In genomic region chr7:50818324-50818723, GRCh38 we compare ENCODE assay signal across 29 cellular contexts. TPM values are rescaled to one million over a fixed set of nuclear protein-coding genes. Genes with fewer than 3 reads are reported as not detected.
DNase-seq lines count a peak whose midpoint lies in the region; ATAC-seq and TF ChIP-seq lines count a peak whose summit lies in the region.
"Had no signal": no experiment of that assay in that cellular context is flagged by ENCODE, and none has a peak within 500 bp of the region (broad histone marks: within the 10 kb centered on the region; RNA-seq: fewer than 3 reads in every experiment).

No MANE protein-coding gene starts in this region.

- no peaks in the 10 kb centered on the region for H3K36me3 ChIP-seq in GM23248 (ENCODE audit: low read depth)
- H3K36me3 ChIP-seq: BLaER1, cardiac muscle cell, colonic mucosa, heart left ventricle, lower lobe of right lung had no signal

- H3K9me3 Mint-ChIP-seq in activated CD4-positive, alpha-beta T cell treated with anti-CD3 and anti-CD28 coated beads, Interleukin-2, amount 10 ng/mL, durations not matched to agents 7 days and 5 days = no peaks in the 10 kb centered on the region
- H3K9me3 Mint-ChIP-seq: activated naive CD4-positive, alpha-beta T cell treated with anti-CD3 and anti-CD28 coated beads, Interleukin-2, amount 50 U/mL, for 72 hours; natural killer cell had no signal

- CTCF ChIA-PET in activated CD4-positive, alpha-beta T cell treated with anti-CD3 and anti-CD28 coated beads, Interleukin-2, amount 10 ng/mL, durations not matched to agents 7 days and 5 days (lab: Charles Lee) = no interaction called here

- H3K27ac ChIP-seq in GM23248 = no peak overlapping the region
- H3K27ac ChIP-seq: BLaER1, cardiac muscle cell, colonic mucosa, heart left ventricle, lower lobe of right lung had no signal

- no peaks in the 10 kb centered on the region for H3K9me2 ChIP-seq in GM23248 (ENCODE audit: insufficient read depth)

- no peak overlapping the region for H2AFZ ChIP-seq in GM23248

- H3F3A ChIP-seq in GM23248 (ENCODE audit: insufficient read depth) = peaks cover 14% of the 10 kb centered on the region

- no peaks in the 10 kb centered on the region for H3K36me3 Mint-ChIP-seq in activated CD4-positive, alpha-beta T cell treated with anti-CD3 and anti-CD28 coated beads, Interleukin-2, amount 10 ng/mL, durations not matched to agents 7 days and 5 days (ENCODE audit: low read depth)
- H3K36me3 Mint-ChIP-seq: activated naive CD4-positive, alpha-beta T cell treated with anti-CD3 and anti-CD28 coated beads, Interleukin-2, amount 50 U/mL, for 72 hours; natural killer cell had no signal

- H3K27me3 ChIP-seq in GM23248 (replicated peaks; ENCODE audit: insufficient read depth) = no peaks in the 10 kb centered on the region
- H3K27me3 ChIP-seq: BLaER1, cardiac muscle cell, colonic mucosa, heart left ventricle had no signal

- H3K4me1 ChIP-seq in GM23248 (ENCODE audit: insufficient read depth) = peaks cover 6% of the 10 kb centered on the region
- H3K4me1 ChIP-seq: BLaER1, colonic mucosa, lower lobe of right lung had no signal

- in situ Hi-C loops in GM23248 (cut with MboI) = no loop called here

- no peaks in the 10 kb centered on the region for H3K9me3 ChIP-seq in GM23248 (ENCODE audit: low read depth)
- H3K9me3 ChIP-seq: BLaER1, colonic mucosa, heart left ventricle, lower lobe of right lung had no signal

- DNase-seq in GM23248 (peak; percentile 17), LNCaP clone FGC (ENCODE audit: low read depth) (peak; percentile 31), dermis microvascular lymphatic vessel endothelial cell (ENCODE audit: low read depth in 2 of 2) (peak; percentile 60 to 93), mucosa of gallbladder (ENCODE audit: low spot score) (peak; percentile 65), NCI-H2107 treated with DMSO at 0.1 percent for 48 hours (lab: John Stamatoyannopoulos, UW; ENCODE audit: unreplicated experiment) (no peak)
- no peak for DNase-seq in activated CD4-positive, alpha-beta T cell treated with anti-CD3 and anti-CD28 coated beads, Interleukin-2, amount 10 ng/mL, durations not matched to agents 7 days and 5 days
- DNase-seq: aorta; colonic mucosa; DMS153; effector memory CD4-positive, alpha-beta T cell; erythroblast; IMR-90; kidney; lower lobe of right lung; natural killer cell; NCI-H1694; NCI-H2171 treated with DMSO at 0.1 percent for 48 hours; NCI-H510A treated with DMSO at 0.1 percent for 48 hours; nucleus accumbens; SIG-M5; stimulated activated CD4-positive, alpha-beta T cell treated with anti-CD3 and anti-CD28 coated beads, Interleukin-4, amount 100 ng/mL, for 24 hours; SW 1271; trophoblast cell had no signal

- H3K9ac ChIP-seq in GM23248 = no peak overlapping the region
- H3K9ac ChIP-seq: BLaER1 had no signal

- TF ChIP-seq CTCF in LNCaP clone FGC (IDR thresholded peaks at IDR 0.05; ENCODE audit: control insufficient read depth, extremely low read depth, insufficient read depth) = no peak

- no peaks in the 10 kb centered on the region for H3K4me1 Mint-ChIP-seq in activated CD4-positive, alpha-beta T cell treated with anti-CD3 and anti-CD28 coated beads, Interleukin-2, amount 10 ng/mL, durations not matched to agents 7 days and 5 days
- H3K4me1 Mint-ChIP-seq: natural killer cell had no signal

- H3K79me2 ChIP-seq in GM23248 (ENCODE audit: insufficient read depth) = no peaks in the 10 kb centered on the region

- H3K27me3 Mint-ChIP-seq in activated CD4-positive, alpha-beta T cell treated with anti-CD3 and anti-CD28 coated beads, Interleukin-2, amount 10 ng/mL, durations not matched to agents 7 days and 5 days = peaks cover 23% of the 10 kb centered on the region

- 56 to 57% methylated on average over 6 of the region's 6 CpGs for WGBS in GM23248 (ENCODE audit: low coverage in 1 of 2, low lambda C conversion rate in 2 of 2, missing lambda C conversion rate in 2 of 2), 2 experiments

- no peaks in the 10 kb centered on the region for H4K20me1 ChIP-seq in GM23248 (ENCODE audit: insufficient read depth)
- H4K20me1 ChIP-seq: BLaER1 had no signal

- no peak for ATAC-seq in GM18873 (IDR thresholded peaks at IDR 0.05; ENCODE audit: low FRiP score, unreplicated experiment)
- ATAC-seq: activated naive CD4-positive, alpha-beta T cell treated with anti-CD3 and anti-CD28 coated beads, Interleukin-2, amount 50 U/mL, for 72 hours; lower lobe of right lung; natural killer cell; Panc1 had no signal

- H3K4me2 ChIP-seq in GM23248 (ENCODE audit: unreplicated experiment) = no peak overlapping the region
- H3K4me2 ChIP-seq: BLaER1 had no signal

- POLR2A ChIA-PET in activated CD4-positive, alpha-beta T cell treated with anti-CD3 and anti-CD28 coated beads, Interleukin-2, amount 10 ng/mL, durations not matched to agents 7 days and 5 days (lab: Charles Lee) = no interaction called here

- no peak overlapping the region for H3K4me3 ChIP-seq in GM23248
- no peak overlapping the region for H3K4me3 ChIP-seq in LNCaP clone FGC (ENCODE audit: low read depth, low read length)
- H3K4me3 ChIP-seq: BLaER1, cardiac muscle cell, colonic mucosa, heart left ventricle, lower lobe of right lung had no signal

- no peak overlapping the region for H3K27ac Mint-ChIP-seq in activated CD4-positive, alpha-beta T cell treated with anti-CD3 and anti-CD28 coated beads, Interleukin-2, amount 10 ng/mL, durations not matched to agents 7 days and 5 days
- H3K27ac Mint-ChIP-seq: activated naive CD4-positive, alpha-beta T cell treated with anti-CD3 and anti-CD28 coated beads, Interleukin-2, amount 50 U/mL, for 72 hours; natural killer cell had no signal

- no peak overlapping the region for H3K4me3 Mint-ChIP-seq in activated CD4-positive, alpha-beta T cell treated with anti-CD3 and anti-CD28 coated beads, Interleukin-2, amount 10 ng/mL, durations not matched to agents 7 days and 5 days
- H3K4me3 Mint-ChIP-seq: natural killer cell had no signal

RNA-seq across cellular contexts. Expression of gene GRB10, which starts 35.6 kb away (rescaled TPM):
- 24.0 and 25.9 TPM in 2 replicates for total RNA-seq in GM23248 (2014; rRNA removed; shearing (Covaris generic))
- polyA plus RNA-seq in GM23248 (2016; fragmentation: Nextera tagmentation; extraction: Ambion mirVana) = 12.8 and 12.9 TPM in 2 replicates
- total RNA-seq in dermis microvascular lymphatic vessel endothelial cell = 97.2 and 98.5 TPM in 2 replicates
- total RNA-seq in mucosa of gallbladder = 106 TPM
- total RNA-seq in activated CD4-positive, alpha-beta T cell treated with anti-CD3 and anti-CD28 coated beads, Interleukin-2, amount 10 ng/mL, durations not matched to agents 7 days and 5 days = 1 to 10 TPM; 4.4 TPM

Comparison
In these comparisons a context has a peak if more than half of its experiments do, and no peak if none do; other contexts are left out.
1. DNase-seq: peak in GM23248 (single experiment), LNCaP clone FGC (single experiment), dermis microvascular lymphatic vessel endothelial cell (2 of 2) and mucosa of gallbladder (single experiment); none in NCI-H2107 treated with DMSO at 0.1 percent for 48 hours (single experiment) and activated CD4-positive, alpha-beta T cell treated with anti-CD3 and anti-CD28 coated beads, Interleukin-2, amount 10 ng/mL, durations not matched to agents 7 days and 5 days (single experiment).